12 cellular contexts compared by ENCODE assay signal in the genomic region with DNA sequence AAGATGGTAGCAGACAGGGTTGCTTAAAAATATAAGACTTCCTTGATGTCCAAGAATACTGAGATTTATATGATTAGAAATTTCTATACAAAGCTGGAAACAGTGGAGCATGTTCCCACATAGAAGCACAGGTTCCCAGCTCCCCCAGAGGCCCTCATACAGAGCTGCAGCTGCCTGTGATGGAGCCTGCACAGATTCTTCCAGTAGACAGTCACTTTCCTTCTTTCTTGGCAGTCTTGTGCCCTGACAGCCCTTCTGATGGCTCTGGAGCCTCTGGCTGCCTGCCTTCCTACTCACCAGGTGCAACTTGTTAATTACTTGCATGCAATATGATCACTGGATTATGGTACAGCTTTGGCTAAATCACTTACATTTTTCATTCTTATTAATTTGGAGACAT. TPM values are rescaled to one million over a fixed set of nuclear protein-coding genes. Genes with fewer than 3 reads are reported as not detected.
DNase-seq lines count a peak whose midpoint lies in the region; TF ChIP-seq lines count a peak whose summit lies in the region.
"Had no signal": no experiment of that assay in that cellular context is flagged by ENCODE, and none has a peak within 500 bp of the region (broad histone marks: within the 10 kb centered on the region; RNA-seq: fewer than 3 reads in every experiment).

No MANE protein-coding gene starts in this region.

- H2BK15ac ChIP-seq in H9 (ENCODE audit: low read depth, low read length): no peak overlapping the region

- TF ChIP-seq CTCF in glutamatergic neuron (IDR thresholded peaks at IDR 0.05; ENCODE audit: partially characterized antibody, unreplicated experiment): no peak
- no peak for TF ChIP-seq CTCF in Peyer's patch (IDR thresholded peaks at IDR 0.05)
- no peak for TF ChIP-seq CTCF in H9 (conservative IDR thresholded peaks at IDR 0.05)
- TF ChIP-seq CTCF in osteocyte (IDR thresholded peaks at IDR 0.05): no peak

- peaks cover 12% of the 10 kb centered on the region for H3K27me3 Mint-ChIP-seq in glutamatergic neuron (ENCODE audit: unreplicated experiment)
- no peaks in the 10 kb centered on the region for H3K27me3 Mint-ChIP-seq in H9 (ENCODE audit: low read depth)
- no peaks in the 10 kb centered on the region for H3K27me3 Mint-ChIP-seq in osteocyte (ENCODE audit: unreplicated experiment)
- H3K27me3 Mint-ChIP-seq: CD4-positive, alpha-beta T cell had no signal

- H3K9me3 ChIP-seq in Peyer's patch: no peaks in the 10 kb centered on the region
- H3K9me3 ChIP-seq in H9 (ENCODE audit: control insufficient read depth, low read depth, low read length): no peaks in the 10 kb centered on the region

- H4K91ac ChIP-seq in H9 (ENCODE audit: insufficient read length, low read depth, low read length): no peak overlapping the region

- DNase-seq in D341Med (ENCODE audit: low spot score): peak; percentile 58
- peak; percentile 46 for DNase-seq in NCI-H1105 treated with DMSO at 0.1 percent for 48 hours (lab: John Stamatoyannopoulos, UW)
- DNase-seq in SK-N-DZ (ENCODE audit: low spot score): peak; percentile 58
- DNase-seq in glutamatergic neuron: no peak
- no peak for DNase-seq in Peyer's patch
- no peak for DNase-seq in H9
- no peak for DNase-seq in osteocyte (ENCODE audit: extremely low spot score, unreplicated experiment)
- DNase-seq: CD4-positive, alpha-beta T cell; IMR-90; Kasumi-1; NCI-H1417; NCI-H2081 treated with DMSO at 0.1 percent for 48 hours had no signal

- no peak overlapping the region for H2AFZ ChIP-seq in H9 (ENCODE audit: low read length)

- H3K9me3 Mint-ChIP-seq in glutamatergic neuron (ENCODE audit: unreplicated experiment): peaks cover 32% of the 10 kb centered on the region
- no peaks in the 10 kb centered on the region for H3K9me3 Mint-ChIP-seq in H9
- H3K9me3 Mint-ChIP-seq in osteocyte (ENCODE audit: unreplicated experiment): no peaks in the 10 kb centered on the region
- H3K9me3 Mint-ChIP-seq: CD4-positive, alpha-beta T cell had no signal

- no peak overlapping the region for H3K56ac ChIP-seq in H9 (ENCODE audit: insufficient read length, low read depth, low read length)

- H3K23ac ChIP-seq in H9 (ENCODE audit: insufficient read length, low read depth, low read length): no peak overlapping the region

- H3K36me3 Mint-ChIP-seq in glutamatergic neuron (ENCODE audit: unreplicated experiment) (peaks cover 11% of the 10 kb centered on the region), H9 (ENCODE audit: insufficient read depth in 1 of 3, low read depth in 3 of 3) (peaks cover 16 to 32% (median 25%) of the 10 kb centered on the region in 3 experiments), osteocyte (ENCODE audit: unreplicated experiment) (peaks cover 13% of the 10 kb centered on the region)

- H3K27me3 ChIP-seq in Peyer's patch (no peaks in the 10 kb centered on the region), H9 (ENCODE audit: insufficient read depth, low read length) (no peaks in the 10 kb centered on the region)

- no peak overlapping the region for H2BK5ac ChIP-seq in H9 (ENCODE audit: insufficient read length, low read length)

- no peak overlapping the region for H2BK20ac ChIP-seq in H9 (ENCODE audit: low read depth, low read length, poor library complexity, severe bottlenecking)

- no peak overlapping the region for H4K5ac ChIP-seq in H9 (ENCODE audit: insufficient read length, low read depth, low read length)

- H3K4me1 ChIP-seq in Peyer's patch: no peaks in the 10 kb centered on the region
- peaks cover 4% of the 10 kb centered on the region for H3K4me1 ChIP-seq in H9 (ENCODE audit: insufficient read depth, low read length)

- H3K4me3 ChIP-seq in Peyer's patch: no peak overlapping the region

- no peak overlapping the region for H2BK120ac ChIP-seq in H9 (ENCODE audit: low read depth, low read length, poor library complexity, severe bottlenecking)

- H3K79me1 ChIP-seq in H9 (ENCODE audit: insufficient read depth, low read depth, low read length, poor library complexity, severe bottlenecking): peaks cover 8% of the 10 kb centered on the region

- H4K20me1 ChIP-seq in H9 (ENCODE audit: control insufficient read depth, insufficient read depth, insufficient read length): no peaks in the 10 kb centered on the region

- H3K9ac ChIP-seq in H9 (ENCODE audit: extremely low read depth, insufficient read length, low read length): no peak overlapping the region

- H3K4me1 Mint-ChIP-seq in glutamatergic neuron (ENCODE audit: low read depth, unreplicated experiment) (peaks cover 59% of the 10 kb centered on the region), H9 (peaks cover 29 to 33% of the 10 kb centered on the region in 2 experiments), osteocyte (ENCODE audit: unreplicated experiment) (peaks cover 2% of the 10 kb centered on the region)

- no peak overlapping the region for H3T11ph ChIP-seq in H9 (ENCODE audit: low read length)

- H3K18ac ChIP-seq in H9 (ENCODE audit: insufficient read length, low read depth, low read length): no peak overlapping the region

- H2BK12ac ChIP-seq in H9 (ENCODE audit: insufficient read length, low read depth, low read length): no peak overlapping the region

- TF ChIP-seq POLR2A in Peyer's patch (IDR thresholded peaks at IDR 0.05): no peak

- H3K27ac ChIP-seq in Peyer's patch (no peak overlapping the region), H9 (ENCODE audit: insufficient read length, low read depth, low read length) (no peak overlapping the region)

- H4K8ac ChIP-seq in H9 (replicated peaks; ENCODE audit: insufficient read length, low read depth, low read length): no peak overlapping the region

- H3K27ac Mint-ChIP-seq in glutamatergic neuron (ENCODE audit: unreplicated experiment) (peak overlapping the region; percentile 71), H9 (no peak overlapping the region), osteocyte (ENCODE audit: unreplicated experiment) (no peak overlapping the region)
- H3K27ac Mint-ChIP-seq: CD4-positive, alpha-beta T cell had no signal

- H3K36me3 ChIP-seq in Peyer's patch: no peaks in the 10 kb centered on the region

- no peak overlapping the region for H3K4me2 ChIP-seq in H9 (ENCODE audit: insufficient read depth, insufficient read length, low read length)

- H3K4me3 Mint-ChIP-seq in glutamatergic neuron (ENCODE audit: unreplicated experiment) (peak overlapping the region; percentile 4), H9 (no peak overlapping the region), osteocyte (ENCODE audit: unreplicated experiment) (no peak overlapping the region)
- H3K4me3 Mint-ChIP-seq: CD4-positive, alpha-beta T cell had no signal

- H3K4ac ChIP-seq in H9 (ENCODE audit: low read depth, low read length): no peak overlapping the region

- H2AK5ac ChIP-seq in H9 (ENCODE audit: insufficient read length, low read length): no peak overlapping the region

- H3K79me2 ChIP-seq in H9 (ENCODE audit: insufficient read depth, low read length): no peaks in the 10 kb centered on the region; the same call in 1 of the 2 replicates

- no peaks in the 10 kb centered on the region for H3K23me2 ChIP-seq in H9 (ENCODE audit: insufficient read length, low read depth, low read length, poor library complexity, severe bottlenecking)

- no peak overlapping the region for H3K14ac ChIP-seq in H9 (ENCODE audit: insufficient read depth, low read length)

RNA-seq across cellular contexts. Expression of a gene that starts 44.4 kb away (rescaled TPM):
- polyA plus RNA-seq in SK-N-DZ (2014; cell fraction: cytosol; rRNA removed): 52.1 and 66.3 TPM in 2 replicates
- 62.1 and 73.0 TPM in 2 replicates for polyA plus RNA-seq in SK-N-DZ (2014; cell fraction: nucleus; rRNA removed)
- total RNA-seq in glutamatergic neuron (ENCODE audit: unreplicated experiment) (561 TPM), Peyer's patch (10 to 100 TPM in 2 of 4 donors, 1 to 10 TPM in 2; 3.5 to 39.6 (median 10.5) TPM), H9 (2021) (128 and 134 TPM in 2 replicates), osteocyte (42.7 and 47.6 TPM in 2 replicates)

Comparison
In these comparisons a context has a peak if more than half of its experiments do, and no peak if none do; other contexts are left out.
1. DNase-seq: peak in D341Med (single experiment), NCI-H1105 treated with DMSO at 0.1 percent for 48 hours (single experiment) and SK-N-DZ (single experiment); none in glutamatergic neuron (single experiment), Peyer's patch (0 of 3), H9 (single experiment) and osteocyte (single experiment).